28 cellular contexts compared by ENCODE assay signal in the genomic region with DNA sequence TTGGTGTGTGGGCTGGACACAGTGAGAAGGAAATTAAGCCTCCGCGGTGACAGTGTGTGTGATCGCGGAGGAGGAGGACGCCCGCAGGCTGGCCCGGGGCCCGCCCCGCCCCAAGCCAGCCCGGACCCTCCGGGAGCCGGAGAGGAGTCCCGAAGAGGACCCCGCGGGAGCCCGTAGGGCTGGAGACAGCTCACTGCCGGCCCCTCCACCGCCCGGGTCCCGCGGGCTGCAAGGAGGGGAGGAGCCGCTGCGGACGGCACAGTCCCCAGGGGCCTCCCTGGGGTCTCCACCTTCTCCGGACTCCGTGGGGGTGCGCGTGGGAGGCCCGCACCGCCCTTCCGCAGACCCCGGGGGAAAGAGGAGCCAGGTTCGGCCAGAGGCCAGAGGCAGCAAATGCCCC.
"Had no signal": no experiment of that assay in that cellular context is flagged by ENCODE, and none has a peak within 500 bp of the region (broad histone marks: within the 10 kb centered on the region; RNA-seq: fewer than 3 reads in every experiment).

No MANE protein-coding gene starts in this region.

- DNase-seq: activated B cell treated with CpG ODN at 0.5 μM for 24 hours; activated CD4-positive, alpha-beta T cell treated with anti-CD3 and anti-CD28 coated beads for 48 hours; activated CD4-positive, alpha-beta T cell treated with anti-CD3 and anti-CD28 coated beads, Interleukin-2, amount 50 U/mL, for 1 hour; activated CD4-positive, alpha-beta T cell treated with anti-CD3 and anti-CD28 coated beads, Interleukin-2, amount 50 U/mL, for 48 hours; activated CD8-positive, alpha-beta memory T cell treated with anti-CD3 and anti-CD28 coated beads for 24 hours; activated CD8-positive, alpha-beta T cell treated with anti-CD3 and anti-CD28 coated beads for 36 hours; activated effector memory CD4-positive, alpha-beta T cell treated with Interleukin-2 at 50 U/mL for 16 hours; activated naive CD4-positive, alpha-beta T cell treated with anti-CD3 and anti-CD28 coated beads for 36 hours; activated naive CD8-positive, alpha-beta T cell treated with anti-CD3 and anti-CD28 coated beads for 36 hours; activated naive CD8-positive, alpha-beta T cell treated with anti-CD3 and anti-CD28 coated beads, Interleukin-2, amount 50 U/mL, for 24 hours; activated T-cell treated with anti-CD3 and anti-CD28 coated beads, Interleukin-2, amount 50 U/mL, for 4 hours; adrenal gland; brain microvascular endothelial cell; dorsolateral prefrontal cortex; effector memory CD8-positive, alpha-beta T cell; foreskin melanocyte; T-helper 1 cell; T-helper 17 cell; T1000; WERI-Rb-1 had no signal

- H3K9me3 Mint-ChIP-seq: activated B cell treated with CpG ODN at 0.5 μM for 24 hours; activated naive CD4-positive, alpha-beta T cell treated with anti-CD3 and anti-CD28 coated beads, Interleukin-2, amount 50 U/mL, for 24 hours had no signal

- H3K4me3 ChIP-seq: adrenal gland, coronary artery, dorsolateral prefrontal cortex, esophagus muscularis mucosa had no signal

- H3K27me3 ChIP-seq: adrenal gland, esophagus muscularis mucosa had no signal

- H3K27ac Mint-ChIP-seq: activated B cell treated with CpG ODN at 0.5 μM for 24 hours; activated CD8-positive, alpha-beta T cell treated with anti-CD3 and anti-CD28 coated beads for 36 hours; activated naive CD4-positive, alpha-beta T cell treated with anti-CD3 and anti-CD28 coated beads for 36 hours; activated naive CD4-positive, alpha-beta T cell treated with anti-CD3 and anti-CD28 coated beads, Interleukin-2, amount 50 U/mL, for 24 hours; activated naive CD8-positive, alpha-beta T cell treated with anti-CD3 and anti-CD28 coated beads for 36 hours; activated naive CD8-positive, alpha-beta T cell treated with anti-CD3 and anti-CD28 coated beads, Interleukin-2, amount 50 U/mL, for 24 hours; activated T-helper 17 cell treated with anti-CD3 and anti-CD28 coated beads, Interleukin-2, amount 50 U/mL, for 72 hours; dendritic cell treated with granulocyte-macrophage colony-stimulating factor and Interleukin-4, amounts not matched to agents 40 ng/mL and 50 ng/mL, for 4 days; effector memory CD8-positive, alpha-beta T cell; T-helper 17 cell; T-helper 2 cell treated with Interferon-gamma antibody and Interleukin-4, amounts not matched to agents 5 μg/mL and 100 μg/mL, for 36 hours had no signal

- ATAC-seq: activated CD4-positive, CD25-positive, alpha-beta regulatory T cell treated with anti-CD3 and anti-CD28 coated beads, Interleukin-2, amount 50 U/mL, for 24 hours; activated CD8-positive, alpha-beta T cell treated with anti-CD3 and anti-CD28 coated beads for 36 hours; activated naive CD8-positive, alpha-beta T cell treated with anti-CD3 and anti-CD28 coated beads, Interleukin-2, amount 50 U/mL, for 24 hours; activated T-cell treated with anti-CD3 and anti-CD28 coated beads, Interleukin-2, amount 50 U/mL, for 4 hours; activated T-helper 17 cell treated with anti-CD3 and anti-CD28 coated beads, Interleukin-2, amount 50 U/mL, for 72 hours; effector memory CD8-positive, alpha-beta T cell; T-helper 17 cell had no signal

- H3K4me3 Mint-ChIP-seq: activated B cell treated with CpG ODN at 0.5 μM for 24 hours; activated CD8-positive, alpha-beta T cell treated with anti-CD3 and anti-CD28 coated beads for 36 hours; activated naive CD4-positive, alpha-beta T cell treated with anti-CD3 and anti-CD28 coated beads for 36 hours; activated naive CD4-positive, alpha-beta T cell treated with anti-CD3 and anti-CD28 coated beads, Interleukin-2, amount 50 U/mL, for 24 hours; activated naive CD8-positive, alpha-beta T cell treated with anti-CD3 and anti-CD28 coated beads for 36 hours; activated naive CD8-positive, alpha-beta T cell treated with anti-CD3 and anti-CD28 coated beads, Interleukin-2, amount 50 U/mL, for 24 hours; activated T-cell treated with anti-CD3 and anti-CD28 coated beads, Interleukin-2, amount 50 U/mL, for 4 hours; activated T-helper 17 cell treated with anti-CD3 and anti-CD28 coated beads, Interleukin-2, amount 50 U/mL, for 72 hours; central memory CD8-positive, alpha-beta T cell; dendritic cell treated with granulocyte-macrophage colony-stimulating factor and Interleukin-4, amounts not matched to agents 40 ng/mL and 50 ng/mL, for 4 days; effector memory CD8-positive, alpha-beta T cell; T-helper 17 cell; T-helper 2 cell treated with Interferon-gamma antibody and Interleukin-4, amounts not matched to agents 5 μg/mL and 100 μg/mL, for 36 hours had no signal

- H3K27ac ChIP-seq: adrenal gland, brain microvascular endothelial cell, coronary artery, dorsolateral prefrontal cortex, esophagus muscularis mucosa, WERI-Rb-1 had no signal

- H3K27me3 Mint-ChIP-seq: activated naive CD4-positive, alpha-beta T cell treated with anti-CD3 and anti-CD28 coated beads, Interleukin-2, amount 50 U/mL, for 24 hours had no signal

- H3K36me3 ChIP-seq: adrenal gland, brain microvascular endothelial cell, esophagus muscularis mucosa, WERI-Rb-1 had no signal

- H3K9me3 ChIP-seq: adrenal gland had no signal
